ENCODE assay signal across 22 cellular contexts in genomic region chr4:138305055-138305454, GRCh38.
"Had no signal": no experiment of that assay in that cellular context is flagged by ENCODE, and none has a peak within 500 bp of the region (broad histone marks: within the 10 kb centered on the region; RNA-seq: fewer than 3 reads in every experiment).

No MANE protein-coding gene starts in this region.

- DNase-seq: activated CD4-positive, alpha-beta T cell treated with anti-CD3 and anti-CD28 coated beads for 36 hours; activated CD4-positive, CD25-positive, alpha-beta regulatory T cell; activated effector memory CD4-positive, alpha-beta T cell treated with Interleukin-2 at 50 U/mL for 16 hours; activated naive CD4-positive, alpha-beta T cell treated with Interleukin-2 at 50 U/mL for 16 hours; activated T-cell treated with anti-CD3 and anti-CD28 coated beads for 4 hours; cerebellar nuclear complex; colonic mucosa; foreskin fibroblast; head of caudate nucleus; hippocampal formation; left cardiac atrium; mammary epithelial cell; nephron progenitor cell; right lobe of liver; stimulated activated CD4-positive, alpha-beta T cell treated with anti-CD3 and anti-CD28 coated beads, Interleukin-12 subunit alpha, Interleukin-12 subunit beta, amount 100 ng/mL, for 4 hours; stimulated activated CD4-positive, alpha-beta T cell treated with anti-CD3 and anti-CD28 coated beads, Interleukin-4, amount 100 ng/mL, for 1 hour; stimulated activated naive CD8-positive, alpha-beta T cell treated with anti-CD3 and anti-CD28 coated beads, Interleukin-15, Interleukin-2, amounts not matched to agents 100 U/mL and 50 U/mL, for 24 hours; testis; transverse colon had no signal

- H3K9me3 Mint-ChIP-seq: brain, nephron progenitor cell had no signal

- H3K36me3 Mint-ChIP-seq: activated naive CD8-positive, alpha-beta T cell; brain had no signal

- H3K27me3 Mint-ChIP-seq: activated CD4-positive, alpha-beta T cell treated with anti-CD3 and anti-CD28 coated beads for 36 hours; progenitor cell of endocrine pancreas had no signal

- H3K4me1 Mint-ChIP-seq: activated CD4-positive, alpha-beta T cell treated with anti-CD3 and anti-CD28 coated beads for 36 hours had no signal

- H3K27ac Mint-ChIP-seq: activated CD4-positive, alpha-beta T cell treated with anti-CD3 and anti-CD28 coated beads for 36 hours; activated naive CD8-positive, alpha-beta T cell; brain; nephron progenitor cell; progenitor cell of endocrine pancreas had no signal

- ATAC-seq: activated CD4-positive, alpha-beta T cell treated with anti-CD3 and anti-CD28 coated beads for 36 hours; left cardiac atrium; right lobe of liver; stimulated activated naive CD8-positive, alpha-beta T cell treated with anti-CD3 and anti-CD28 coated beads, Interleukin-15, Interleukin-2, amounts not matched to agents 100 U/mL and 50 U/mL, for 24 hours had no signal

- H3K4me3 Mint-ChIP-seq: activated CD4-positive, alpha-beta T cell treated with anti-CD3 and anti-CD28 coated beads for 36 hours; activated naive CD8-positive, alpha-beta T cell; brain; nephron progenitor cell had no signal
